12 cellular contexts compared by ENCODE assay signal in genomic region chr14:103155013-103155412, GRCh38. TPM values are rescaled to one million over a fixed set of nuclear protein-coding genes. Genes with fewer than 3 reads are reported as not detected.
DNase-seq lines count a peak whose midpoint lies in the region; TF ChIP-seq lines count a peak whose summit lies in the region.
"Had no signal": no experiment of that assay in that cellular context is flagged by ENCODE, and none has a peak within 500 bp of the region (broad histone marks: within the 10 kb centered on the region; RNA-seq: fewer than 3 reads in every experiment).

No MANE protein-coding gene starts in this region.

- H3K27me3 Mint-ChIP-seq in nephron progenitor cell (ENCODE audit: low read depth, poor library complexity) (peaks cover 19% of the 10 kb centered on the region), glutamatergic neuron (ENCODE audit: unreplicated experiment) (peaks cover 4% of the 10 kb centered on the region)

- H3K4me1 Mint-ChIP-seq in nephron progenitor cell: peaks cover 37% of the 10 kb centered on the region
- H3K4me1 Mint-ChIP-seq in glutamatergic neuron (ENCODE audit: low read depth, unreplicated experiment): no peaks in the 10 kb centered on the region

- no peak overlapping the region for H3K4me3 ChIP-seq in fibroblast of mammary gland (ENCODE audit: control insufficient read depth, low read depth, low read length)

- no peak overlapping the region for H3K4me3 Mint-ChIP-seq in nephron progenitor cell
- H3K4me3 Mint-ChIP-seq in glutamatergic neuron (ENCODE audit: unreplicated experiment): no peak overlapping the region
- H3K4me3 Mint-ChIP-seq: nephron had no signal

- no peaks in the 10 kb centered on the region for H3K36me3 Mint-ChIP-seq in nephron progenitor cell (ENCODE audit: low read depth)
- H3K36me3 Mint-ChIP-seq in glutamatergic neuron (ENCODE audit: unreplicated experiment): no peaks in the 10 kb centered on the region

- no peaks in the 10 kb centered on the region for H3K9me3 Mint-ChIP-seq in nephron progenitor cell
- H3K9me3 Mint-ChIP-seq in glutamatergic neuron (ENCODE audit: unreplicated experiment): peaks cover 1% of the 10 kb centered on the region
- H3K9me3 Mint-ChIP-seq: nephron had no signal

- no peak overlapping the region for H3K27ac Mint-ChIP-seq in nephron progenitor cell
- no peak overlapping the region for H3K27ac Mint-ChIP-seq in glutamatergic neuron (ENCODE audit: unreplicated experiment)
- H3K27ac Mint-ChIP-seq: nephron had no signal

- TF ChIP-seq CTCF in fibroblast of mammary gland (conservative IDR thresholded peaks at IDR 0.05; ENCODE audit: control insufficient read depth, insufficient read depth, low read depth, low read length) (no peak), nephron progenitor cell (IDR thresholded peaks at IDR 0.05) (no peak), glutamatergic neuron (IDR thresholded peaks at IDR 0.05; ENCODE audit: partially characterized antibody, unreplicated experiment) (no peak)

- in situ Hi-C loops in Caki2 (cut with HindIII; ENCODE audit: low pct_unique_long_range_greater_than_20kb, low sequenced_read_pairs): no loop called here

- DNase-seq in Caki2 (ENCODE audit: low read depth) (peak; percentile 79), OCI-M1 (lab: John Stamatoyannopoulos, UW) (peak; percentile 14), fibroblast of mammary gland (ENCODE audit: low read depth) (peak; percentile 79), nephron progenitor cell (peak; percentile 57), NCI-H1105 (lab: John Stamatoyannopoulos, UW) (no peak), glutamatergic neuron (no peak)
- DNase-seq in activated CD4-positive, alpha-beta T cell treated with anti-CD3 and anti-CD28 coated beads for 1 hour: no peak
- DNase-seq in activated CD4-positive, alpha-beta T cell treated with anti-CD3 and anti-CD28 coated beads, Interleukin-2, amount 50 U/mL, for 4 hours: no peak
- DNase-seq: dermis blood vessel endothelial cell, DMS79, NCI-H2029 had no signal

RNA-seq across cellular contexts. Expression of gene TNFAIP2, which starts 31.8 kb away (rescaled TPM):
- 124 and 157 TPM in 2 replicates for total RNA-seq in Caki2 (2014; rRNA removed; shearing (Covaris generic); ENCODE audit: low replicate concordance)
- total RNA-seq in glutamatergic neuron (ENCODE audit: unreplicated experiment): 4.3 TPM

Comparison
In these comparisons a context has a peak if more than half of its experiments do, and no peak if none do; other contexts are left out.
1. DNase-seq: peak in Caki2 (single experiment), OCI-M1 (single experiment), fibroblast of mammary gland (single experiment) and nephron progenitor cell (single experiment); none in activated CD4-positive, alpha-beta T cell treated with anti-CD3 and anti-CD28 coated beads for 1 hour (single experiment), NCI-H1105 (single experiment), glutamatergic neuron (single experiment) and activated CD4-positive, alpha-beta T cell treated with anti-CD3 and anti-CD28 coated beads, Interleukin-2, amount 50 U/mL, for 4 hours (0 of 2).
2. RNA of gene TNFAIP2, which starts 31.8 kb away (total RNA-seq): 124 to 157 TPM in Caki2; 4.3 TPM in glutamatergic neuron (single experiment); every median in the first group is over 10 times any median in the second.